In the genomic region with DNA sequence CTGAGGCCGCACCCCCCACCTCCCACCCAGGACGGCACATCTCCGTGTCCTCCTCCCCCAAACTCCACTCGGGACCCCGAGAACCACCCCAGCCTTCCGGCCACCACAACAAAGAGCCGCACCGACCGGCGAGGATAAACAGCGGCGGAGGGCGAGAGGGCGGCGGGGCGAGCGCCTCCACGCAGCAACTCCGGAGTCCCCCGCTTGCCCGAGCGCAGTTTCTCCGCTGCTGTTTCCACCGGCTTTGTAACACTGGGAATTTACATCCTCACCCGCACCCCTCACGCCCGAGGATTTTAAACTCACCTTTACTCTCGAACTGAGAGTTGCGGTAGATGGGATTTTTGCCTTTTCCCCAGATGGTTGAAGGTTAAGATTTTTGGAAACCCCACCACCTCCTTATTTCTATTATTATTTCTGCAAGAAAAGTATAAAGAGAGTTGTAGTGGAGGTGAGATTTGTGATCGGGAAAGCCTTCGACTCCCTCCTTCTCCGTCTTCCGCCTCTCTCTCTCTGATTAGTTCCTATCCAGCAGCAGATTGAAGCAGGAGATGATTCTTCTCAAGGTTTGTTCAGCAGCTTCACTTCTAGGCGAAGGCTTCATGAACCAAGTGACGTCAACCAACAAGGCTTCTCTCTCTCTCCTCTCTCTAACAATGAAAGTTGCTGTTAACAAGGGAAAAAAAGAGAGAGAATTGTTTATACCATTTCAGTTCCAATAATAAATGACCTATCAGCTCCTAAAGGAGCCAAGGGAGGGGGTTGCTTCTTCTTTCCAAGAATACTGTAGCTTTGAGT, we compare ENCODE assay signal across 1 cellular context.
TF ChIP-seq lines count a peak whose summit lies in the region.

A gene with protein sequence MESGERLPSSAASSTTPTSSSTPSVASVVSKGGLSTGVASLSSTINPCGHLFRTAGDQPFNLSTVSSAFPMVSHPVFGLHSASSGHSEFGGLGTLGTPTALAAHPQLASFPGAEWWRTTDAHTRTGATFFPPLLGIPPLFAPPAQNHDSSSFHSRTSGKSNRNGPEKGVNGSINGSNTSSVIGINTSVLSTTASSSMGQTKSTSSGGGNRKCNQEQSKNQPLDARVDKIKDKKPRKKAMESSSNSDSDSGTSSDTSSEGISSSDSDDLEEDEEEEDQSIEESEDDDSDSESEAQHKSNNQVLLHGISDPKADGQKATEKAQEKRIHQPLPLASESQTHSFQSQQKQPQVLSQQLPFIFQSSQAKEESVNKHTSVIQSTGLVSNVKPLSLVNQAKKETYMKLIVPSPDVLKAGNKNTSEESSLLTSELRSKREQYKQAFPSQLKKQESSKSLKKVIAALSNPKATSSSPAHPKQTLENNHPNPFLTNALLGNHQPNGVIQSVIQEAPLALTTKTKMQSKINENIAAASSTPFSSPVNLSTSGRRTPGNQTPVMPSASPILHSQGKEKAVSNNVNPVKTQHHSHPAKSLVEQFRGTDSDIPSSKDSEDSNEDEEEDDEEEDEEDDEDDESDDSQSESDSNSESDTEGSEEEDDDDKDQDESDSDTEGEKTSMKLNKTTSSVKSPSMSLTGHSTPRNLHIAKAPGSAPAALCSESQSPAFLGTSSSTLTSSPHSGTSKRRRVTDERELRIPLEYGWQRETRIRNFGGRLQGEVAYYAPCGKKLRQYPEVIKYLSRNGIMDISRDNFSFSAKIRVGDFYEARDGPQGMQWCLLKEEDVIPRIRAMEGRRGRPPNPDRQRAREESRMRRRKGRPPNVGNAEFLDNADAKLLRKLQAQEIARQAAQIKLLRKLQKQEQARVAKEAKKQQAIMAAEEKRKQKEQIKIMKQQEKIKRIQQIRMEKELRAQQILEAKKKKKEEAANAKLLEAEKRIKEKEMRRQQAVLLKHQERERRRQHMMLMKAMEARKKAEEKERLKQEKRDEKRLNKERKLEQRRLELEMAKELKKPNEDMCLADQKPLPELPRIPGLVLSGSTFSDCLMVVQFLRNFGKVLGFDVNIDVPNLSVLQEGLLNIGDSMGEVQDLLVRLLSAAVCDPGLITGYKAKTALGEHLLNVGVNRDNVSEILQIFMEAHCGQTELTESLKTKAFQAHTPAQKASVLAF (N-terminal part only) (minus strand): TSS at position 613 of the 798 bp plus-strand sequence. CDS start 137,829 bp downstream, outside the sequence.

TF ChIP-seq in IMR-90, 13 proteins besides CTCF, POLR2A, EP300 and RAD21:
- TF ChIP-seq FOS (IDR thresholded peaks at IDR 0.05; ENCODE audit: low read depth, low read length) (no peak), CHD1 (IDR thresholded peaks at IDR 0.05; ENCODE audit: low read depth, low read length) (peak; percentile 43; the same call in 1 of the 2 replicates)
